8 cellular contexts compared by ENCODE assay signal in the genomic region with DNA sequence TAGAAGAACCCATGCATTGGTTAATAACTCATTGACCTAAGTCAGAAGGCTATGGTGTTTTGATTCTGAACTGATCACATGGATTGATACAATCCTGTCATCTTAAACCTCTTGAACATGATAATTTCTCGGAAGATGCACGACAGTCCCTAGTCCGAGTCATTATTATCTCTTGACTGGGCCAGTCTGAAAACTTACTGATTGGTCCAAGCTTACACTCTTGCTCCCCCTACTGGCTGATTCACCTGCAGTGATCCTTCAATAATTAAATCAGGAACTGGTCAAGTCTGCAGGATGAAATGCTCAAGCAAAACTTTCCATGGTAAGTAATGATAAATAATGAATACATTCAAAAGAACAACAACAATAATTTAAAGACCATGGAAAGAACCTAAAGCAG.
DNase-seq lines count a peak whose midpoint lies in the region; ATAC-seq and TF ChIP-seq lines count a peak whose summit lies in the region.

No MANE protein-coding gene starts in this region.

- CTCF ChIA-PET in HCT116 (lab: Charles Lee), result no interaction called here

- peaks cover 9% of the 10 kb centered on the region for H3K27me3 Mint-ChIP-seq in stimulated activated naive CD8-positive, alpha-beta T cell treated with anti-CD3 and anti-CD28 coated beads, Interleukin-15, amount 100 ng/mL, for 72 hours

- H3K36me3 ChIP-seq in HCT116 (ENCODE audit: control insufficient read depth in 1 of 2, insufficient read depth in 2 of 2, low read length in 2 of 2) (no peaks in the 10 kb centered on the region), WERI-Rb-1 (no peaks in the 10 kb centered on the region), spleen (no peaks in the 10 kb centered on the region)

- ATAC-seq in stimulated activated naive CD8-positive, alpha-beta T cell treated with anti-CD3 and anti-CD28 coated beads, Interleukin-15, Interleukin-2, amounts not matched to agents 100 U/mL and 50 U/mL, for 24 hours, result no peak
- ATAC-seq in stimulated activated naive CD8-positive, alpha-beta T cell treated with anti-CD3 and anti-CD28 coated beads, Interleukin-15, amount 100 ng/mL, for 72 hours, result no peak
- no peak for ATAC-seq in HCT116
- peak in 1 of 2 donors; percentile 71 for ATAC-seq in left cardiac atrium
- no peak for ATAC-seq in HG02840 (IDR thresholded peaks at IDR 0.05; ENCODE audit: low FRiP score, unreplicated experiment)

- TF ChIP-seq RAD21 in HCT116 (IDR thresholded peaks at IDR 0.05; ENCODE audit: low read depth), result peak; percentile 21; the same call in 1 of the 2 replicates

- H3K4me3 Mint-ChIP-seq in stimulated activated naive CD8-positive, alpha-beta T cell treated with anti-CD3 and anti-CD28 coated beads, Interleukin-15, amount 100 ng/mL, for 72 hours, result no peak overlapping the region

- H3K79me2 ChIP-seq in HCT116 (ENCODE audit: insufficient read depth, low read length), result no peaks in the 10 kb centered on the region

- peaks cover 4 to 5% of the 10 kb centered on the region in 2 donors for H3K9me3 Mint-ChIP-seq in stimulated activated naive CD8-positive, alpha-beta T cell treated with anti-CD3 and anti-CD28 coated beads, Interleukin-15, amount 100 ng/mL, for 72 hours

- H2AFZ ChIP-seq in HCT116 (ENCODE audit: low read depth, low read length, poor library complexity, severe bottlenecking), result no peak overlapping the region

- TF ChIP-seq CTCF in HCT116 (IDR thresholded peaks at IDR 0.05 in 2 of 3, conservative IDR thresholded peaks at IDR 0.05 in 1 of 3; ENCODE audit: borderline replicate concordance in 1 of 3, insufficient read depth in 1 of 3, low read depth in 2 of 3, low read length in 2 of 3), result peak in 2 of 3 experiments; percentile 32 to 46; a peak in 4 of 6 replicates
- peak; percentile 73 for TF ChIP-seq CTCF in NB4 (IDR thresholded peaks at IDR 0.05; ENCODE audit: low read depth, low read length)
- TF ChIP-seq CTCF in WERI-Rb-1 (IDR thresholded peaks at IDR 0.05; ENCODE audit: low read depth, low read length), result peak; percentile 75
- TF ChIP-seq CTCF in spleen (IDR thresholded peaks at IDR 0.05 in 8 of 11, conservative IDR thresholded peaks at IDR 0.05 in 3 of 11), result peak; percentile 26 to 70 (median 57)

- no peaks in the 10 kb centered on the region for H3K4me1 ChIP-seq in HCT116 (ENCODE audit: control insufficient read depth in 1 of 2, insufficient read depth in 2 of 2, low read length in 2 of 2)
- no peaks in the 10 kb centered on the region for H3K4me1 ChIP-seq in spleen

- no peak overlapping the region for H3K27ac Mint-ChIP-seq in stimulated activated naive CD8-positive, alpha-beta T cell treated with anti-CD3 and anti-CD28 coated beads, Interleukin-15, amount 100 ng/mL, for 72 hours

- 10 to 37% (median 26%) methylated on average over 3 of the region's 3 CpGs for WGBS in spleen, 5 donors

- H3K27me3 ChIP-seq in HCT116 (ENCODE audit: insufficient read depth, low read length), result no peaks in the 10 kb centered on the region
- H3K27me3 ChIP-seq in WERI-Rb-1 (ENCODE audit: insufficient read depth, low read depth, severe bottlenecking), result no peaks in the 10 kb centered on the region
- peaks cover 0 to 8% (median 0%) of the 10 kb centered on the region in 7 donors for H3K27me3 ChIP-seq in spleen (replicated peaks in 1 of 7)

- BruUV-seq in HCT116 (replicated peaks; lab: Mats Ljungman, UMichigan), result no TSS peak

- TF ChIP-seq POLR2A in HCT116 (IDR thresholded peaks at IDR 0.05; ENCODE audit: borderline replicate concordance, extremely low read depth, insufficient read depth, insufficient read length) (no peak), NB4 (IDR thresholded peaks at IDR 0.05; ENCODE audit: extremely low read depth, insufficient read length) (no peak), spleen (IDR thresholded peaks at IDR 0.05) (no peak)

- H3K27ac ChIP-seq in HCT116 (ENCODE audit: low read depth, low read length), result no peak overlapping the region
- H3K27ac ChIP-seq in WERI-Rb-1, result no peak overlapping the region
- H3K27ac ChIP-seq in spleen, result no peak overlapping the region

- POLR2A ChIA-PET in HCT116 (lab: Charles Lee), result no interaction called here

- H3K9me2 ChIP-seq in HCT116 (ENCODE audit: insufficient read depth), result no peaks in the 10 kb centered on the region

- H3K9ac ChIP-seq in HCT116 (ENCODE audit: low read length), result no peak overlapping the region

- no peaks in the 10 kb centered on the region for H3K4me1 Mint-ChIP-seq in stimulated activated naive CD8-positive, alpha-beta T cell treated with anti-CD3 and anti-CD28 coated beads, Interleukin-15, amount 100 ng/mL, for 72 hours

- DNase-seq in stimulated activated naive CD8-positive, alpha-beta T cell treated with anti-CD3 and anti-CD28 coated beads, Interleukin-15, Interleukin-2, amounts not matched to agents 100 U/mL and 50 U/mL, for 24 hours, result peak; percentile 16
- no peak for DNase-seq in stimulated activated naive CD8-positive, alpha-beta T cell treated with anti-CD3 and anti-CD28 coated beads, Interleukin-15, amount 100 ng/mL, for 72 hours
- no peak for DNase-seq in HCT116 (ENCODE audit: low read depth, low spot score)
- DNase-seq in NB4 (ENCODE audit: low read depth), result peak; percentile 70
- DNase-seq in WERI-Rb-1, result peak; percentile 70
- DNase-seq in left cardiac atrium, result peak; percentile 51
- no peak for DNase-seq in spleen

- intact Hi-C loops in HCT116 (cut with micrococcal nuclease) (no loop called here), left cardiac atrium (cut with DNase I) (loop anchor here (5.0 to 10.0 kb wide), 3 partner anchors 455 to 695 kb away; no protein-coding TSS in a partner anchor), spleen (cut with DNase I; ENCODE audit: low total_unique reads) (no loop called here)

- H3K4me3 ChIP-seq in HCT116 (replicated peaks in 1 of 2; ENCODE audit: low read depth in 1 of 2, low read length in 2 of 2) (no peak overlapping the region), NB4 (ENCODE audit: low read depth, low read length) (no peak overlapping the region), WERI-Rb-1 (ENCODE audit: low read depth, low read length) (no peak overlapping the region), spleen (no peak overlapping the region)

- peaks cover 0 to 17% of the 10 kb centered on the region in 2 experiments; a peak in 1 of 4 replicates for H3K9me3 ChIP-seq in HCT116 (ENCODE audit: control insufficient read depth in 1 of 2, insufficient read depth in 1 of 2, low read depth in 1 of 2, low read length in 2 of 2)
- H3K9me3 ChIP-seq in WERI-Rb-1 (ENCODE audit: severe bottlenecking), result no peaks in the 10 kb centered on the region
- H3K9me3 ChIP-seq in spleen, result no peaks in the 10 kb centered on the region

- H3K4me2 ChIP-seq in HCT116 (ENCODE audit: low read length), result no peak overlapping the region

- H4K20me1 ChIP-seq in HCT116 (ENCODE audit: insufficient read depth), result no peaks in the 10 kb centered on the region

- RAD21 ChIA-PET in HCT116 (lab: Charles Lee; ENCODE audit: low non-redundant PET in 1 of 2, low total read pairs in 2 of 2, uncharacterized antibody in 2 of 2, unreplicated experiment in 2 of 2), result no interaction called here

TF ChIP-seq in HCT116, 20 proteins besides CTCF, POLR2A, EP300 and RAD21:
- TF ChIP-seq CBX3 (IDR thresholded peaks at IDR 0.05; ENCODE audit: low read depth) (no peak), ZFX (IDR thresholded peaks at IDR 0.05) (no peak)

Comparison
In these comparisons a context has a peak if more than half of its experiments do, and no peak if none do; other contexts are left out.
1. DNase-seq: peak in stimulated activated naive CD8-positive, alpha-beta T cell treated with anti-CD3 and anti-CD28 coated beads, Interleukin-15, Interleukin-2, amounts not matched to agents 100 U/mL and 50 U/mL, for 24 hours (single experiment), NB4 (single experiment), WERI-Rb-1 (single experiment) and left cardiac atrium (single experiment); none in stimulated activated naive CD8-positive, alpha-beta T cell treated with anti-CD3 and anti-CD28 coated beads, Interleukin-15, amount 100 ng/mL, for 72 hours (0 of 2), HCT116 (single experiment) and spleen (single experiment).
2. intact Hi-C loops: an anchor here in left cardiac atrium (5.0 to 10.0 kb wide); none called in HCT116 and spleen.
3. Peak in every context shown above with its lines, with median percentiles within 50 percentile points of each other: CTCF ChIP-seq.